21 cellular contexts compared by ENCODE assay signal in the genomic region with DNA sequence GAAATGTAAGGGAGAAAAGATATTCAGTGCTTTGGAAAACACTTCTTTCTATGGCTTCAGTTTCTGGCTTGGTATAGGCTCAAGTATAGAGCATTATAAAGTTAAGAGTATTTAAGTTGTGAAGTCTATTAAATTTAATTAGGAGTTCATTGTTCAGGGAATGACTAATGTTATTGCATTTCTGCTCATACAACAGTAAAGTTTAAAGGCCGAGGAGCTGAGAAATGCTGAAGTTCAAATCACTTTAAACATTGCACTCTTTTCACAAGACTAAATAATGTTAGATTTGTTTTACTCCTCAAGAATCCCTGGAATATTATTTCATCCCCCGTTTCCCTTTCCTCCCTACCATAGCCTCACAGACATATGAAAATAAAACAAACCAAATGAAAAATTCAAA. TPM values are rescaled to one million over a fixed set of nuclear protein-coding genes. Genes with fewer than 3 reads are reported as not detected.
DNase-seq lines count a peak whose midpoint lies in the region; ATAC-seq and TF ChIP-seq lines count a peak whose summit lies in the region.
"Had no signal": no experiment of that assay in that cellular context is flagged by ENCODE, and none has a peak within 500 bp of the region (broad histone marks: within the 10 kb centered on the region; RNA-seq: fewer than 3 reads in every experiment).

No MANE protein-coding gene starts in this region.

- no peaks in the 10 kb centered on the region for H3K9me3 Mint-ChIP-seq in progenitor cell of endocrine pancreas (ENCODE audit: low read depth)
- H3K9me3 Mint-ChIP-seq: dendritic cell treated with granulocyte-macrophage colony-stimulating factor and Interleukin-4, amounts not matched to agents 40 ng/mL and 50 ng/mL, for 4 days; natural killer cell had no signal

- peaks cover 3% of the 10 kb centered on the region for H3K27me3 Mint-ChIP-seq in progenitor cell of endocrine pancreas

- peaks cover 0 to 56% of the 10 kb centered on the region in 2 donors for H3K4me1 ChIP-seq in ascending aorta
- H3K4me1 ChIP-seq in testis: peaks cover 8% of the 10 kb centered on the region

- no peak overlapping the region for H3K4me3 Mint-ChIP-seq in progenitor cell of endocrine pancreas (ENCODE audit: low read depth)
- H3K4me3 Mint-ChIP-seq: dendritic cell treated with granulocyte-macrophage colony-stimulating factor and Interleukin-4, amounts not matched to agents 40 ng/mL and 50 ng/mL, for 4 days; natural killer cell had no signal

- WGBS in testis, 2 donors: 68 to 70% methylated on average over 2 of the region's 2 CpGs

- H3K27ac ChIP-seq in ascending aorta: peak overlapping the region; percentile 82 to 85
- H3K27ac ChIP-seq in testis: no peak overlapping the region
- H3K27ac ChIP-seq: gastrocnemius medialis, KMS-11, vagina had no signal

- no peaks in the 10 kb centered on the region for H3K27me3 ChIP-seq in ascending aorta
- no peaks in the 10 kb centered on the region for H3K27me3 ChIP-seq in testis
- H3K27me3 ChIP-seq: gastrocnemius medialis, vagina had no signal

- intact Hi-C loops in ascending aorta (cut with DNase I) (no loop called here), testis (cut with DNase I; ENCODE audit: low total_unique reads) (loop anchor here (10.0 kb wide), 1 partner anchor 98 kb away; no protein-coding TSS in a partner anchor)

- ATAC-seq in GM21526 (IDR thresholded peaks at IDR 0.05; ENCODE audit: low FRiP score, unreplicated experiment): no peak
- ATAC-seq: gastrocnemius medialis, GM12878, natural killer cell had no signal

- DNase-seq in EH (ENCODE audit: low read depth) (peak; percentile 66), ascending aorta (ENCODE audit: low spot score in 2 of 2) (no peak), fibroblast of villous mesenchyme (ENCODE audit: low read depth) (peak; percentile 47), retinal pigment epithelial cell (ENCODE audit: low read depth) (peak; percentile 59), progenitor cell of endocrine pancreas (ENCODE audit: low spot score, unreplicated experiment) (no peak), testis (no peak)
- no peak for DNase-seq in stimulated activated CD4-positive, alpha-beta T cell treated with anti-CD3 and anti-CD28 coated beads, Interleukin-4, amount 100 ng/mL, for 24 hours
- DNase-seq: activated effector memory CD4-positive, alpha-beta T cell treated with Interleukin-2 at 50 U/mL for 16 hours; gastrocnemius medialis; H7; MV-4-11; natural killer cell; NCI-H1930; NCI-H2227 treated with DMSO at 0.1 percent for 48 hours; posterior cingulate gyrus; T-helper 2 cell had no signal

- no peaks in the 10 kb centered on the region for H3K9me3 ChIP-seq in ascending aorta
- no peaks in the 10 kb centered on the region for H3K9me3 ChIP-seq in testis
- H3K9me3 ChIP-seq: gastrocnemius medialis, vagina had no signal

- peaks cover 11% of the 10 kb centered on the region for H3K4me1 Mint-ChIP-seq in progenitor cell of endocrine pancreas (ENCODE audit: low read depth)
- H3K4me1 Mint-ChIP-seq: natural killer cell had no signal

- TF ChIP-seq POLR2A in testis (IDR thresholded peaks at IDR 0.05): no peak

- H3K4me3 ChIP-seq in ascending aorta (peak overlapping the region in 1 of 2 donors; percentile 47), fibroblast of villous mesenchyme (ENCODE audit: low read depth, low read length) (no peak overlapping the region), retinal pigment epithelial cell (ENCODE audit: low read length) (no peak overlapping the region), testis (no peak overlapping the region)
- H3K4me3 ChIP-seq: gastrocnemius medialis, GM12878, vagina had no signal

- TF ChIP-seq CTCF in ascending aorta (IDR thresholded peaks at IDR 0.05): no peak
- TF ChIP-seq CTCF in fibroblast of villous mesenchyme (IDR thresholded peaks at IDR 0.05; ENCODE audit: insufficient read depth, low read depth, low read length): no peak
- TF ChIP-seq CTCF in retinal pigment epithelial cell (conservative IDR thresholded peaks at IDR 0.05; ENCODE audit: low read depth, low read length): no peak
- no peak for TF ChIP-seq CTCF in progenitor cell of endocrine pancreas (IDR thresholded peaks at IDR 0.05; ENCODE audit: unreplicated experiment)
- no peak for TF ChIP-seq CTCF in testis (IDR thresholded peaks at IDR 0.05)

- H3K36me3 Mint-ChIP-seq in progenitor cell of endocrine pancreas (ENCODE audit: insufficient read depth): no peaks in the 10 kb centered on the region
- H3K36me3 Mint-ChIP-seq: natural killer cell had no signal

- H3K36me3 ChIP-seq in ascending aorta: no peaks in the 10 kb centered on the region
- no peaks in the 10 kb centered on the region for H3K36me3 ChIP-seq in testis (ENCODE audit: low read depth, missing control alignments)
- H3K36me3 ChIP-seq: gastrocnemius medialis, vagina had no signal

- H3K27ac Mint-ChIP-seq in progenitor cell of endocrine pancreas: no peak overlapping the region
- H3K27ac Mint-ChIP-seq: dendritic cell treated with granulocyte-macrophage colony-stimulating factor and Interleukin-4, amounts not matched to agents 40 ng/mL and 50 ng/mL, for 4 days; natural killer cell had no signal

RNA-seq across cellular contexts. Expression of a gene that starts 30.1 kb away (rescaled TPM):
- total RNA-seq in ascending aorta (732 TPM), fibroblast of villous mesenchyme (2.2 and 4.8 TPM in 2 replicates), progenitor cell of endocrine pancreas (2.9 and 5.7 TPM in 2 replicates), testis (100 to 1,000 TPM; 214 to 237 TPM)
- 84.7 TPM for polyA plus RNA-seq in testis (ENCODE audit: insufficient read depth, low read depth, low replicate concordance)

Comparison
In these comparisons a context has a peak if more than half of its experiments do, and no peak if none do; other contexts are left out.
1. DNase-seq: peak in EH (single experiment), fibroblast of villous mesenchyme (single experiment) and retinal pigment epithelial cell (single experiment); none in ascending aorta (0 of 2), progenitor cell of endocrine pancreas (single experiment), stimulated activated CD4-positive, alpha-beta T cell treated with anti-CD3 and anti-CD28 coated beads, Interleukin-4, amount 100 ng/mL, for 24 hours (single experiment) and testis (single experiment).
2. H3K27ac ChIP-seq: peak in ascending aorta (2 of 2); none in testis (0 of 2).
3. RNA of a gene that starts 30.1 kb away (total RNA-seq): 732 TPM in ascending aorta (single experiment) and 214 to 237 TPM in testis; 2.9 to 5.7 TPM in progenitor cell of endocrine pancreas and 2.2 to 4.8 TPM in fibroblast of villous mesenchyme; every median in the first group is over 10 times any median in the second.